ENCODE assay signal across 1 cellular context in the genomic region with DNA sequence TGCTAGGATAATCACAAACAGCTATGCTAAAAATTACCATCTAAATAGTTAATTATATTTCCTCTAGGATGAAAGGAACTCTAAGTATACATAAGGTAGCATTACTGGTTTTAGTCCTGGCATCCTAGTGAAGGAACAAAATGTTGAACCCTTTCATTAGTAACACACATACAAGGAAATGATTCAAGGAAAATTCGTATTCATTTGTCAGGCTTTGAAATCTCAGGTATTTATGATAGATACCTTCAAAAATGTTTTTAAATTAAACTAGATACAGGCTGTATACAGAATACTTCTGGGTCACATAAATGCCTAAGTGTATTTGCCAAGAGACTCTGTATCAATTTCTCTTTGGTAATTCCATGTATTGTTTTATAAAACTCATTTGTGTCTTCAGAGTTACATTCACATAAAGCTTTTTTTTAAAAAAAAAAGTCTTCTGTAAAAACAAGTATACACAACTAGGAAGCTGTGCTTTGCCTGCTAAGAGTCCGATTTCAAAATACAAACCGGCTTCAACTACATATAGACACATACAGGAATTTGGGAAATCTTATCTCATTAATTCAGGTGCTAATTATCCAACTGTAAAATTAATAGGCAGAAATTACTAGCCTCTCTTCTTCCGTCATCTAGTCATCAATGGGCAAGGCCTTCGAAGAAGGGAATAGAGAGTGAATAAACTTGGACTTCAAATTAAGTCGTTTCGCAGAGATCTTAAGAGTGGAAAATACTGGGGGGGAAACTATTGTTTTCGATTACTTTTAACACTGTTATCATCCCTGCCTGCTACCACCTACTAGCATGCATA.
TF ChIP-seq lines count a peak whose summit lies in the region.

No MANE protein-coding gene starts in this region.

TF ChIP-seq in GM12878, 131 proteins besides CTCF, POLR2A, EP300 and RAD21 (continued from another document):
- TF ChIP-seq, protein P1, sequence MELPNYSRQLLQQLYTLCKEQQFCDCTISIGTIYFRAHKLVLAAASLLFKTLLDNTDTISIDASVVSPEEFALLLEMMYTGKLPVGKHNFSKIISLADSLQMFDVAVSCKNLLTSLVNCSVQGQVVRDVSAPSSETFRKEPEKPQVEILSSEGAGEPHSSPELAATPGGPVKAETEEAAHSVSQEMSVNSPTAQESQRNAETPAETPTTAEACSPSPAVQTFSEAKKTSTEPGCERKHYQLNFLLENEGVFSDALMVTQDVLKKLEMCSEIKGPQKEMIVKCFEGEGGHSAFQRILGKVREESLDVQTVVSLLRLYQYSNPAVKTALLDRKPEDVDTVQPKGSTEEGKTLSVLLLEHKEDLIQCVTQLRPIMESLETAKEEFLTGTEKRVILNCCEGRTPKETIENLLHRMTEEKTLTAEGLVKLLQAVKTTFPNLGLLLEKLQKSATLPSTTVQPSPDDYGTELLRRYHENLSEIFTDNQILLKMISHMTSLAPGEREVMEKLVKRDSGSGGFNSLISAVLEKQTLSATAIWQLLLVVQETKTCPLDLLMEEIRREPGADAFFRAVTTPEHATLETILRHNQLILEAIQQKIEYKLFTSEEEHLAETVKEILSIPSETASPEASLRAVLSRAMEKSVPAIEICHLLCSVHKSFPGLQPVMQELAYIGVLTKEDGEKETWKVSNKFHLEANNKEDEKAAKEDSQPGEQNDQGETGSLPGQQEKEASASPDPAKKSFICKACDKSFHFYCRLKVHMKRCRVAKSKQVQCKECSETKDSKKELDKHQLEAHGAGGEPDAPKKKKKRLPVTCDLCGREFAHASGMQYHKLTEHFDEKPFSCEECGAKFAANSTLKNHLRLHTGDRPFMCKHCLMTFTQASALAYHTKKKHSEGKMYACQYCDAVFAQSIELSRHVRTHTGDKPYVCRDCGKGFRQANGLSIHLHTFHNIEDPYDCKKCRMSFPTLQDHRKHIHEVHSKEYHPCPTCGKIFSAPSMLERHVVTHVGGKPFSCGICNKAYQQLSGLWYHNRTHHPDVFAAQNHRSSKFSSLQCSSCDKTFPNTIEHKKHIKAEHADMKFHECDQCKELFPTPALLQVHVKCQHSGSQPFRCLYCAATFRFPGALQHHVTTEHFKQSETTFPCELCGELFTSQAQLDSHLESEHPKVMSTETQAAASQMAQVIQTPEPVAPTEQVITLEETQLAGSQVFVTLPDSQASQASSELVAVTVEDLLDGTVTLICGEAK (IDR thresholded peaks at IDR 0.05; ENCODE audit: borderline replicate concordance): peak; percentile 63
- TF ChIP-seq ZNF207 (IDR thresholded peaks at IDR 0.05; ENCODE audit: borderline replicate concordance) (no peak), ATF7 (IDR thresholded peaks at IDR 0.05; ENCODE audit: low read depth) (no peak), HDAC6 (IDR thresholded peaks at IDR 0.05; ENCODE audit: unreplicated experiment) (no peak), CEBPB (IDR thresholded peaks at IDR 0.05; ENCODE audit: borderline replicate concordance in 1 of 2, low read depth in 2 of 2, low read length in 2 of 2) (no peak), FOXK2 (IDR thresholded peaks at IDR 0.05) (no peak)
TF ChIP-seq in GM12878: peak in this region for 1.
